In genomic region chr6:114304304-114304887, GRCh38 we compare ENCODE assay signal across 1 cellular context.
TF ChIP-seq lines count a peak whose summit lies in the region.

No MANE protein-coding gene starts in this region.

TF ChIP-seq in SK-N-SH treated with all-trans-retinoic acid at 6 μM for 48 hours, 23 proteins besides CTCF, POLR2A, EP300 and RAD21 (continued from another document):
- TF ChIP-seq, protein P1, sequence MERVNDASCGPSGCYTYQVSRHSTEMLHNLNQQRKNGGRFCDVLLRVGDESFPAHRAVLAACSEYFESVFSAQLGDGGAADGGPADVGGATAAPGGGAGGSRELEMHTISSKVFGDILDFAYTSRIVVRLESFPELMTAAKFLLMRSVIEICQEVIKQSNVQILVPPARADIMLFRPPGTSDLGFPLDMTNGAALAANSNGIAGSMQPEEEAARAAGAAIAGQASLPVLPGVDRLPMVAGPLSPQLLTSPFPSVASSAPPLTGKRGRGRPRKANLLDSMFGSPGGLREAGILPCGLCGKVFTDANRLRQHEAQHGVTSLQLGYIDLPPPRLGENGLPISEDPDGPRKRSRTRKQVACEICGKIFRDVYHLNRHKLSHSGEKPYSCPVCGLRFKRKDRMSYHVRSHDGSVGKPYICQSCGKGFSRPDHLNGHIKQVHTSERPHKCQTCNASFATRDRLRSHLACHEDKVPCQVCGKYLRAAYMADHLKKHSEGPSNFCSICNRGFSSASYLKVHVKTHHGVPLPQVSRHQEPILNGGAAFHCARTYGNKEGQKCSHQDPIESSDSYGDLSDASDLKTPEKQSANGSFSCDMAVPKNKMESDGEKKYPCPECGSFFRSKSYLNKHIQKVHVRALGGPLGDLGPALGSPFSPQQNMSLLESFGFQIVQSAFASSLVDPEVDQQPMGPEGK (CRISPR knock-in tag; IDR thresholded peaks at IDR 0.05; ENCODE audit: borderline replicate concordance) = no peak
- TF ChIP-seq ARNTL (CRISPR knock-in tag; IDR thresholded peaks at IDR 0.05; ENCODE audit: borderline replicate concordance, low read depth) (no peak), OSR1 (CRISPR knock-in tag; IDR thresholded peaks at IDR 0.05) (no peak), CSDC2 (CRISPR knock-in tag; IDR thresholded peaks at IDR 0.05) (no peak)
